Comparison of ENCODE assay signal across 35 cellular contexts in genomic region chr17:35154486-35154885, GRCh38. TPM values are rescaled to one million over a fixed set of nuclear protein-coding genes. Genes with fewer than 3 reads are reported as not detected.
"Had no signal": no experiment of that assay in that cellular context is flagged by ENCODE, and none has a peak within 500 bp of the region (broad histone marks: within the 10 kb centered on the region; RNA-seq: fewer than 3 reads in every experiment).

No MANE protein-coding gene starts in this region.

- H3K36me3 Mint-ChIP-seq: activated naive CD4-positive, alpha-beta T cell treated with anti-CD3 and anti-CD28 coated beads, Interleukin-2, amount 10 ng/mL, durations not matched to agents 7 days and 5 days; activated naive CD8-positive, alpha-beta T cell; T-cell had no signal

- H3K4me3 Mint-ChIP-seq: activated B cell treated with CpG ODN at 0.5 μM for 24 hours; activated naive CD4-positive, alpha-beta T cell treated with anti-CD3 and anti-CD28 coated beads, Interleukin-2, amount 10 ng/mL, durations not matched to agents 7 days and 5 days; activated naive CD8-positive, alpha-beta T cell; activated T-cell treated with anti-CD3 and anti-CD28 coated beads, Interleukin-2, amount 50 U/mL, for 24 hours; activated T-cell treated with anti-CD3 and anti-CD28 coated beads, Interleukin-2, amount 50 U/mL, for 72 hours; dendritic cell treated with granulocyte-macrophage colony-stimulating factor and Interleukin-4, amounts not matched to agents 40 ng/mL and 50 ng/mL, for 4 days; T-cell; T-helper 1 cell treated with Interleukin-12 subunit alpha and Interleukin-12 subunit beta and Interleukin-4 antibody, amounts not matched to agents 30 μg/mL and 1 μg/mL, for 36 hours; T-helper 2 cell treated with Interferon-gamma antibody and Interleukin-4, amounts not matched to agents 5 μg/mL and 100 μg/mL, for 36 hours had no signal

- DNase-seq: activated B cell treated with CpG ODN at 0.5 μM for 24 hours; activated CD4-positive, alpha-beta T cell treated with anti-CD3 and anti-CD28 coated beads for 48 hours; activated CD4-positive, alpha-beta T cell treated with anti-CD3 and anti-CD28 coated beads, Interleukin-2, amount 50 U/mL, for 1 hour; activated CD4-positive, alpha-beta T cell treated with anti-CD3 and anti-CD28 coated beads, Interleukin-2, amount 50 U/mL, for 48 hours; activated CD8-positive, alpha-beta memory T cell treated with anti-CD3 and anti-CD28 coated beads, Interleukin-2, amount 50 U/mL, for 48 hours; activated gamma-delta T cell; activated naive CD4-positive, alpha-beta T cell; activated naive CD4-positive, alpha-beta T cell treated with anti-CD3 and anti-CD28 coated beads, Interleukin-2, amount 10 ng/mL, durations not matched to agents 7 days and 5 days; activated T-cell treated with anti-CD3 and anti-CD28 coated beads for 4 hours; activated T-cell treated with anti-CD3 and anti-CD28 coated beads, Interleukin-2, amount 50 U/mL, for 24 hours; activated T-cell treated with anti-CD3 and anti-CD28 coated beads, Interleukin-2, amount 50 U/mL, for 72 hours; amygdala; body of pancreas; central memory CD4-positive, alpha-beta T cell; cerebellar nuclear complex; dorsolateral prefrontal cortex; effector memory CD4-positive, alpha-beta T cell; erythroblast; foreskin keratinocyte; gastrocnemius medialis; glutamatergic neuron; heart left ventricle; SW 1271; T-cell; T1000; WERI-Rb-1 had no signal

- H3K27me3 ChIP-seq: body of pancreas, esophagus muscularis mucosa, foreskin keratinocyte, gastrocnemius medialis, heart left ventricle had no signal

- H3K9me3 Mint-ChIP-seq: activated B cell treated with CpG ODN at 0.5 μM for 24 hours; activated naive CD4-positive, alpha-beta T cell treated with anti-CD3 and anti-CD28 coated beads, Interleukin-2, amount 10 ng/mL, durations not matched to agents 7 days and 5 days; activated T-cell treated with anti-CD3 and anti-CD28 coated beads, Interleukin-2, amount 50 U/mL, for 24 hours; activated T-cell treated with anti-CD3 and anti-CD28 coated beads, Interleukin-2, amount 50 U/mL, for 72 hours; dendritic cell treated with granulocyte-macrophage colony-stimulating factor and Interleukin-4, amounts not matched to agents 40 ng/mL and 50 ng/mL, for 4 days; T-cell; T-helper 1 cell treated with Interleukin-12 subunit alpha and Interleukin-12 subunit beta and Interleukin-4 antibody, amounts not matched to agents 30 μg/mL and 1 μg/mL, for 36 hours; T-helper 2 cell treated with Interferon-gamma antibody and Interleukin-4, amounts not matched to agents 5 μg/mL and 100 μg/mL, for 36 hours had no signal

- H3K27ac ChIP-seq: body of pancreas, coronary artery, dorsolateral prefrontal cortex, esophagus muscularis mucosa, foreskin keratinocyte, gastrocnemius medialis, heart left ventricle, WERI-Rb-1 had no signal

- H3K4me1 ChIP-seq: body of pancreas, foreskin keratinocyte had no signal

- H3K36me3 ChIP-seq: WERI-Rb-1 had no signal

- H3K4me1 Mint-ChIP-seq: activated B cell treated with CpG ODN at 0.5 μM for 24 hours had no signal

- H3K27ac Mint-ChIP-seq: activated B cell treated with CpG ODN at 0.5 μM for 24 hours; activated naive CD4-positive, alpha-beta T cell treated with anti-CD3 and anti-CD28 coated beads, Interleukin-2, amount 10 ng/mL, durations not matched to agents 7 days and 5 days; activated naive CD8-positive, alpha-beta T cell; activated T-cell treated with anti-CD3 and anti-CD28 coated beads, Interleukin-2, amount 50 U/mL, for 24 hours; activated T-cell treated with anti-CD3 and anti-CD28 coated beads, Interleukin-2, amount 50 U/mL, for 72 hours; dendritic cell treated with granulocyte-macrophage colony-stimulating factor and Interleukin-4, amounts not matched to agents 40 ng/mL and 50 ng/mL, for 4 days; T-cell; T-helper 1 cell treated with Interleukin-12 subunit alpha and Interleukin-12 subunit beta and Interleukin-4 antibody, amounts not matched to agents 30 μg/mL and 1 μg/mL, for 36 hours; T-helper 2 cell treated with Interferon-gamma antibody and Interleukin-4, amounts not matched to agents 5 μg/mL and 100 μg/mL, for 36 hours had no signal

- H3K4me3 ChIP-seq: body of pancreas, coronary artery, dorsolateral prefrontal cortex, esophagus muscularis mucosa, gastrocnemius medialis, heart left ventricle had no signal

- ATAC-seq: activated CD4-positive, CD25-positive, alpha-beta regulatory T cell treated with anti-CD3 and anti-CD28 coated beads, Interleukin-2, amount 50 U/mL, for 24 hours; activated T-cell treated with anti-CD3 and anti-CD28 coated beads, Interleukin-2, amount 50 U/mL, for 72 hours; body of pancreas; foreskin keratinocyte; gastrocnemius medialis; heart left ventricle; T-cell had no signal

- H3K9me3 ChIP-seq: body of pancreas, esophagus muscularis mucosa, gastrocnemius medialis, heart left ventricle had no signal

- H3K27me3 Mint-ChIP-seq: activated naive CD8-positive, alpha-beta T cell; activated T-cell treated with anti-CD3 and anti-CD28 coated beads, Interleukin-2, amount 50 U/mL, for 24 hours; T-cell had no signal

RNA-seq across cellular contexts. Expression of gene UNC45B, which starts 6.9 kb away (rescaled TPM):
- total RNA-seq: activated B cell treated with CpG ODN at 0.5 μM for 24 hours, aorta, body of pancreas, foreskin keratinocyte had no signal
- polyA plus RNA-seq: foreskin keratinocyte had no signal

RNA-seq across cellular contexts. Expression of gene FNDC8, which starts 33.1 kb away (rescaled TPM):
- total RNA-seq: activated B cell treated with CpG ODN at 0.5 μM for 24 hours; activated T-cell treated with anti-CD3 and anti-CD28 coated beads, Interleukin-2, amount 50 U/mL, for 72 hours; aorta; body of pancreas; esophagus muscularis mucosa; foreskin keratinocyte; gastrocnemius medialis; heart left ventricle; T-cell had no signal
- polyA plus RNA-seq: aorta, foreskin keratinocyte, heart left ventricle had no signal

RNA-seq across cellular contexts. Expression of gene SLC35G3, which starts 39.7 kb away (rescaled TPM):
- total RNA-seq: activated T-cell treated with anti-CD3 and anti-CD28 coated beads, Interleukin-2, amount 50 U/mL, for 72 hours; aorta; body of pancreas; dorsolateral prefrontal cortex; esophagus muscularis mucosa; foreskin keratinocyte; gastrocnemius medialis; heart left ventricle; T-cell had no signal
- polyA plus RNA-seq: adipose tissue, aorta, foreskin keratinocyte, heart left ventricle had no signal
